ENCODE assay signal across 12 cellular contexts in genomic region chr14:92400579-92401444, GRCh38.
DNase-seq lines count a peak whose midpoint lies in the region; ATAC-seq and TF ChIP-seq lines count a peak whose summit lies in the region.
"Had no signal": no experiment of that assay in that cellular context is flagged by ENCODE, and none has a peak within 500 bp of the region (broad histone marks: within the 10 kb centered on the region; RNA-seq: fewer than 3 reads in every experiment).

No MANE protein-coding gene starts in this region.

- H3K9me3 Mint-ChIP-seq in memory B cell (peaks cover 2% of the 10 kb centered on the region), osteocyte (ENCODE audit: unreplicated experiment) (no peaks in the 10 kb centered on the region)

- H3K36me3 Mint-ChIP-seq in memory B cell (peaks cover 3% of the 10 kb centered on the region), osteocyte (ENCODE audit: unreplicated experiment) (no peaks in the 10 kb centered on the region)

- H3K4me1 Mint-ChIP-seq in memory B cell (peaks cover 14% of the 10 kb centered on the region), osteocyte (ENCODE audit: unreplicated experiment) (peaks cover 8% of the 10 kb centered on the region)

- H3K4me3 ChIP-seq in coronary artery: no peak overlapping the region
- H3K4me3 ChIP-seq: sigmoid colon, tibial artery had no signal

- TF ChIP-seq CTCF in coronary artery (IDR thresholded peaks at IDR 0.05): no peak
- no peak for TF ChIP-seq CTCF in osteocyte (IDR thresholded peaks at IDR 0.05)

- ATAC-seq in GM18868 (IDR thresholded peaks at IDR 0.05; ENCODE audit: unreplicated experiment) (peak; percentile 75), HG02678 (IDR thresholded peaks at IDR 0.05; ENCODE audit: unreplicated experiment) (peak; percentile 67), memory B cell (ENCODE audit: low read depth) (peak; percentile 90)

- DNase-seq in NAMALWA (ENCODE audit: low spot score) (peak; percentile 65), memory B cell (ENCODE audit: low spot score in 2 of 2) (peak in 1 of 2 donors; percentile 44), NCI-H748 treated with DMSO at 0.1 percent for 48 hours (lab: John Stamatoyannopoulos, UW) (no peak), coronary artery (ENCODE audit: low spot score) (no peak), ecto neural progenitor cell (ENCODE audit: low spot score) (no peak), osteocyte (ENCODE audit: extremely low spot score, unreplicated experiment) (no peak)
- DNase-seq: amygdala, sigmoid colon, tibial artery had no signal

- H3K27ac Mint-ChIP-seq in memory B cell (peak overlapping the region; percentile 36), osteocyte (ENCODE audit: unreplicated experiment) (no peak overlapping the region)
- H3K27ac Mint-ChIP-seq: T-helper 1 cell treated with Interleukin-12 subunit alpha and Interleukin-12 subunit beta and Interleukin-4 antibody, amounts not matched to agents 30 μg/mL and 1 μg/mL, for 36 hours had no signal

- peak overlapping the region in 1 of 2 donors; percentile 21 for H3K27ac ChIP-seq in coronary artery
- H3K27ac ChIP-seq: sigmoid colon, tibial artery had no signal

- peak overlapping the region; percentile 47 for H3K4me3 Mint-ChIP-seq in memory B cell
- no peak overlapping the region for H3K4me3 Mint-ChIP-seq in osteocyte (ENCODE audit: unreplicated experiment)
- H3K4me3 Mint-ChIP-seq: T-helper 1 cell treated with Interleukin-12 subunit alpha and Interleukin-12 subunit beta and Interleukin-4 antibody, amounts not matched to agents 30 μg/mL and 1 μg/mL, for 36 hours had no signal

- H3K27me3 Mint-ChIP-seq in memory B cell (peaks cover 4% of the 10 kb centered on the region), osteocyte (ENCODE audit: unreplicated experiment) (peaks cover 13% of the 10 kb centered on the region)
